14 cellular contexts compared by ENCODE assay signal in genomic region chr14:49019467-49020100, GRCh38.
DNase-seq lines count a peak whose midpoint lies in the region; ATAC-seq and TF ChIP-seq lines count a peak whose summit lies in the region.
"Had no signal": no experiment of that assay in that cellular context is flagged by ENCODE, and none has a peak within 500 bp of the region (broad histone marks: within the 10 kb centered on the region; RNA-seq: fewer than 3 reads in every experiment).

No MANE protein-coding gene starts in this region.

- DNase-seq in KBM-7 (peak; percentile 12), mucosa of descending colon (no peak), NCI-H345 (lab: John Stamatoyannopoulos, UW) (no peak), NCI-H524 (lab: John Stamatoyannopoulos, UW) (no peak), omental fat pad (ENCODE audit: low spot score) (no peak)
- no peak for DNase-seq in activated CD4-positive, alpha-beta T cell treated with anti-CD3 and anti-CD28 coated beads for 1 hour
- DNase-seq: EL, hippocampal formation, left ventricle myocardium inferior, NCI-H1436 had no signal

- no peaks in the 10 kb centered on the region for H3K4me1 ChIP-seq in mucosa of descending colon (ENCODE audit: low read depth)
- H3K4me1 ChIP-seq: left ventricle myocardium inferior had no signal

- no peaks in the 10 kb centered on the region for H3K36me3 ChIP-seq in mucosa of descending colon (ENCODE audit: low read depth)
- H3K36me3 ChIP-seq: left ventricle myocardium inferior had no signal

- TF ChIP-seq CTCF in mucosa of descending colon (IDR thresholded peaks at IDR 0.05) (no peak), omental fat pad (IDR thresholded peaks at IDR 0.05) (no peak)

- H3K9me3 ChIP-seq in mucosa of descending colon = no peaks in the 10 kb centered on the region
- H3K9me3 ChIP-seq: left ventricle myocardium inferior had no signal

- ATAC-seq in GM18868 (IDR thresholded peaks at IDR 0.05; ENCODE audit: unreplicated experiment) (peak; percentile 83), HG02610 (IDR thresholded peaks at IDR 0.05; ENCODE audit: unreplicated experiment) (peak; percentile 76), mucosa of descending colon (peak; percentile 40), omental fat pad (ENCODE audit: low FRiP score) (no peak)
- ATAC-seq: Right ventricle myocardium inferior, sciatic nerve had no signal

- in situ Hi-C loops in KBM-7 (cut with MboI; ENCODE audit: low pct_unique_long_range_greater_than_20kb, low sequenced_read_pairs) = loop anchor here (5.0 kb wide), 1 partner anchor 137 kb away; no protein-coding TSS in a partner anchor

- intact Hi-C loops in mucosa of descending colon (cut with DNase I, micrococcal nuclease) = no loop called here

- no peak overlapping the region for H3K4me3 ChIP-seq in mucosa of descending colon
- H3K4me3 ChIP-seq: left ventricle myocardium inferior had no signal
